31 cellular contexts compared by ENCODE assay signal in genomic region chr18:46164920-46165319, GRCh38.
"Had no signal": no experiment of that assay in that cellular context is flagged by ENCODE, and none has a peak within 500 bp of the region (broad histone marks: within the 10 kb centered on the region; RNA-seq: fewer than 3 reads in every experiment).

No MANE protein-coding gene starts in this region.

- H3K36me3 Mint-ChIP-seq: activated naive CD4-positive, alpha-beta T cell treated with anti-CD3 and anti-CD28 coated beads, Interleukin-2, amount 50 U/mL, for 24 hours; activated naive CD8-positive, alpha-beta T cell treated with anti-CD3 and anti-CD28 coated beads for 36 hours had no signal

- DNase-seq: activated CD4-positive, alpha-beta memory T cell treated with anti-CD3 and anti-CD28 coated beads, Interleukin-2, amount 10 ng/mL, durations not matched to agents 7 days and 5 days; activated CD4-positive, alpha-beta T cell treated with anti-CD3 and anti-CD28 coated beads for 36 hours; activated CD4-positive, alpha-beta T cell treated with anti-CD3 and anti-CD28 coated beads, Interleukin-2, amount 10 ng/mL, durations not matched to agents 7 days and 5 days; activated CD4-positive, alpha-beta T cell treated with anti-CD3 and anti-CD28 coated beads, Interleukin-2, amount 50 U/mL, for 4 hours; activated CD4-positive, CD25-positive, alpha-beta regulatory T cell; activated CD4-positive, CD25-positive, alpha-beta regulatory T cell treated with anti-CD3 and anti-CD28 coated beads, Interleukin-2, amount 50 U/mL, for 72 hours; activated CD8-positive, alpha-beta memory T cell treated with anti-CD3 and anti-CD28 coated beads, Interleukin-2, amount 10 ng/mL, durations not matched to agents 7 days and 5 days; activated CD8-positive, alpha-beta memory T cell treated with anti-CD3 and anti-CD28 coated beads, Interleukin-2, amount 50 U/mL, for 4 hours; activated naive CD4-positive, alpha-beta T cell treated with anti-CD3 and anti-CD28 coated beads for 36 hours; activated naive CD8-positive, alpha-beta T cell treated with anti-CD3 and anti-CD28 coated beads for 36 hours; activated naive CD8-positive, alpha-beta T cell treated with anti-CD3 and anti-CD28 coated beads, Interleukin-2, amount 50 U/mL, for 24 hours; activated T-cell treated with anti-CD3 and anti-CD28 coated beads, Interleukin-2, amount 50 U/mL, for 1 hour; activated T-cell treated with anti-CD3 and anti-CD28 coated beads, Interleukin-2, amount 50 U/mL, for 48 hours; adrenal gland; amygdala; aorta; body of pancreas; central memory CD4-positive, alpha-beta T cell; cerebellar nuclear complex; colonic mucosa; dorsolateral prefrontal cortex; effector memory CD4-positive, alpha-beta T cell; endodermal cell; erythroblast; esophagus squamous epithelium; foreskin melanocyte; heart right ventricle; T-helper 2 cell had no signal

- H3K4me3 Mint-ChIP-seq: activated CD4-positive, alpha-beta memory T cell treated with anti-CD3 and anti-CD28 coated beads, Interleukin-2, amount 10 ng/mL, durations not matched to agents 7 days and 5 days; activated CD4-positive, alpha-beta T cell treated with anti-CD3 and anti-CD28 coated beads for 36 hours; activated CD4-positive, alpha-beta T cell treated with anti-CD3 and anti-CD28 coated beads, Interleukin-2, amount 10 ng/mL, durations not matched to agents 7 days and 5 days; activated CD8-positive, alpha-beta memory T cell treated with anti-CD3 and anti-CD28 coated beads, Interleukin-2, amount 10 ng/mL, durations not matched to agents 7 days and 5 days; activated naive CD4-positive, alpha-beta T cell treated with anti-CD3 and anti-CD28 coated beads for 36 hours; activated naive CD4-positive, alpha-beta T cell treated with anti-CD3 and anti-CD28 coated beads, Interleukin-2, amount 50 U/mL, for 24 hours; activated naive CD8-positive, alpha-beta T cell treated with anti-CD3 and anti-CD28 coated beads for 36 hours; activated naive CD8-positive, alpha-beta T cell treated with anti-CD3 and anti-CD28 coated beads, Interleukin-2, amount 50 U/mL, for 24 hours; dendritic cell treated with granulocyte-macrophage colony-stimulating factor and Interleukin-4, amounts not matched to agents 40 ng/mL and 50 ng/mL, for 4 days; endodermal cell had no signal

- H3K27me3 Mint-ChIP-seq: activated CD4-positive, alpha-beta memory T cell treated with anti-CD3 and anti-CD28 coated beads, Interleukin-2, amount 10 ng/mL, durations not matched to agents 7 days and 5 days; activated CD4-positive, alpha-beta T cell treated with anti-CD3 and anti-CD28 coated beads for 36 hours; activated CD4-positive, alpha-beta T cell treated with anti-CD3 and anti-CD28 coated beads, Interleukin-2, amount 10 ng/mL, durations not matched to agents 7 days and 5 days; activated naive CD4-positive, alpha-beta T cell treated with anti-CD3 and anti-CD28 coated beads, Interleukin-2, amount 50 U/mL, for 24 hours; activated naive CD8-positive, alpha-beta T cell treated with anti-CD3 and anti-CD28 coated beads for 36 hours; activated naive CD8-positive, alpha-beta T cell treated with anti-CD3 and anti-CD28 coated beads, Interleukin-2, amount 50 U/mL, for 24 hours; dendritic cell treated with granulocyte-macrophage colony-stimulating factor and Interleukin-4, amounts not matched to agents 40 ng/mL and 50 ng/mL, for 4 days had no signal

- H3K27ac ChIP-seq: adrenal gland, body of pancreas, colonic mucosa, dorsolateral prefrontal cortex, gastroesophageal sphincter, heart right ventricle had no signal

- H3K9me3 Mint-ChIP-seq: activated CD4-positive, alpha-beta memory T cell treated with anti-CD3 and anti-CD28 coated beads, Interleukin-2, amount 10 ng/mL, durations not matched to agents 7 days and 5 days; activated naive CD4-positive, alpha-beta T cell treated with anti-CD3 and anti-CD28 coated beads for 36 hours; activated naive CD4-positive, alpha-beta T cell treated with anti-CD3 and anti-CD28 coated beads, Interleukin-2, amount 50 U/mL, for 24 hours; activated naive CD8-positive, alpha-beta T cell treated with anti-CD3 and anti-CD28 coated beads for 36 hours; activated naive CD8-positive, alpha-beta T cell treated with anti-CD3 and anti-CD28 coated beads, Interleukin-2, amount 50 U/mL, for 24 hours; dendritic cell treated with granulocyte-macrophage colony-stimulating factor and Interleukin-4, amounts not matched to agents 40 ng/mL and 50 ng/mL, for 4 days; endodermal cell had no signal

- ATAC-seq: activated CD4-positive, alpha-beta T cell treated with anti-CD3 and anti-CD28 coated beads for 36 hours; activated CD8-positive, alpha-beta memory T cell treated with anti-CD3 and anti-CD28 coated beads, Interleukin-2, amount 10 ng/mL, durations not matched to agents 7 days and 5 days; activated naive CD8-positive, alpha-beta T cell treated with anti-CD3 and anti-CD28 coated beads, Interleukin-2, amount 50 U/mL, for 24 hours; body of pancreas; gastroesophageal sphincter; heart right ventricle had no signal

- H3K27ac Mint-ChIP-seq: activated CD4-positive, alpha-beta memory T cell treated with anti-CD3 and anti-CD28 coated beads, Interleukin-2, amount 10 ng/mL, durations not matched to agents 7 days and 5 days; activated CD4-positive, alpha-beta T cell treated with anti-CD3 and anti-CD28 coated beads for 36 hours; activated CD4-positive, alpha-beta T cell treated with anti-CD3 and anti-CD28 coated beads, Interleukin-2, amount 10 ng/mL, durations not matched to agents 7 days and 5 days; activated CD8-positive, alpha-beta memory T cell treated with anti-CD3 and anti-CD28 coated beads, Interleukin-2, amount 10 ng/mL, durations not matched to agents 7 days and 5 days; activated naive CD4-positive, alpha-beta T cell treated with anti-CD3 and anti-CD28 coated beads for 36 hours; activated naive CD4-positive, alpha-beta T cell treated with anti-CD3 and anti-CD28 coated beads, Interleukin-2, amount 50 U/mL, for 24 hours; activated naive CD8-positive, alpha-beta T cell treated with anti-CD3 and anti-CD28 coated beads for 36 hours; activated naive CD8-positive, alpha-beta T cell treated with anti-CD3 and anti-CD28 coated beads, Interleukin-2, amount 50 U/mL, for 24 hours; dendritic cell treated with granulocyte-macrophage colony-stimulating factor and Interleukin-4, amounts not matched to agents 40 ng/mL and 50 ng/mL, for 4 days; endodermal cell had no signal
